8 cellular contexts compared by ENCODE assay signal in genomic region chr1:27862671-27863551, GRCh38. TPM values are rescaled to one million over a fixed set of nuclear protein-coding genes. Genes with fewer than 3 reads are reported as not detected.
DNase-seq lines count a peak whose midpoint lies in the region; ATAC-seq, FAIRE-seq and TF ChIP-seq lines count a peak whose summit lies in the region.

No MANE protein-coding gene starts in this region.

- no peak overlapping the region for H3K4me2 ChIP-seq in K562 (ENCODE audit: insufficient read depth, low read length)

- no peaks in the 10 kb centered on the region for H3K9me1 ChIP-seq in K562 (ENCODE audit: control insufficient read depth, insufficient read depth, low read length)

- H3K36me3 ChIP-seq in K562 (ENCODE audit: control insufficient read depth, insufficient read depth, low read length) = no peaks in the 10 kb centered on the region

- CTCF ChIA-PET in K562 (lab: Yijun Ruan, JAX; ENCODE audit: low intra/inter-chr PET ratio) = interaction anchor here (0.5 kb wide), 1 partner anchor 805 kb away, joined by 3 read pairs; no protein-coding TSS in a partner anchor

- intact Hi-C loops in K562 (cut with micrococcal nuclease) = no loop called here

- peak; percentile 99 for DNase-seq in GM04503 (ENCODE audit: low read depth)
- DNase-seq in M059J (ENCODE audit: low read depth) = peak; percentile 99
- peak in 1 of 4 experiments; percentile 50 for DNase-seq in K562 (ENCODE audit: extremely low read depth in 1 of 4, low spot score in 3 of 4)
- DNase-seq in kidney tubule cell (ENCODE audit: low spot score) = peak; percentile 100
- peak in 16 of 49 donors; percentile 19 to 70 (median 48) for DNase-seq in substantia nigra (lab: John Stamatoyannopoulos, UW)
- no peak for DNase-seq in NCI-H2081 (lab: John Stamatoyannopoulos, UW)
- no peak for DNase-seq in NCI-H345 (lab: John Stamatoyannopoulos, UW)

- H3K79me2 ChIP-seq in K562 (ENCODE audit: control insufficient read depth, insufficient read depth, low read length) = no peaks in the 10 kb centered on the region

- no peak overlapping the region for H3K4me3 ChIP-seq in K562

- H3K27me3 ChIP-seq in K562 (ENCODE audit: control insufficient read depth in 2 of 2, insufficient read depth in 2 of 2, low read length in 2 of 2) = no peaks in the 10 kb centered on the region

- H4K20me1 ChIP-seq in K562 (replicated peaks; ENCODE audit: control insufficient read depth, insufficient read depth, low read length) = no peaks in the 10 kb centered on the region

- peak; percentile 7 for ATAC-seq in K562
- no peak for ATAC-seq in GM18502 (IDR thresholded peaks at IDR 0.05; ENCODE audit: poor library complexity, unreplicated experiment)

- POLR2A ChIA-PET in K562 (lab: Yijun Ruan, JAX) = interaction anchor here (0.6 to 1.1 kb wide), 4 partner anchors 31 to 356 kb away, joined by 3 to 4 read pairs (median 3); no protein-coding TSS in a partner anchor

- no peaks in the 10 kb centered on the region for H3K9me3 ChIP-seq in K562 (replicated peaks; ENCODE audit: control insufficient read depth, insufficient read depth, low read depth, low read length)

- no peak for FAIRE-seq in K562 (lab: Jason Lieb, UNC)

- no peak for TF ChIP-seq EP300 in K562 (IDR thresholded peaks at IDR 0.05; ENCODE audit: low read length)

- WGBS in K562 (ENCODE audit: insufficient coverage, low coverage, missing lambda C conversion rate) = 82% methylated on average over 9 of the region's 9 CpGs

- H3K9ac ChIP-seq in K562 (ENCODE audit: insufficient read depth in 1 of 2, low read depth in 2 of 2, low read length in 2 of 2) = peak overlapping the region in 1 of 2 experiments; percentile 18; a peak in 2 of 4 replicates

- TF ChIP-seq RAD21 in K562 (CRISPR knock-in tag; conservative IDR thresholded peaks at IDR 0.05 in 1 of 2, IDR thresholded peaks at IDR 0.05 in 1 of 2) = no peak

- H2AFZ ChIP-seq in K562 (ENCODE audit: low read depth, low read length) = peak overlapping the region; percentile 35

- in situ Hi-C loops in K562 (cut with MboI) = loop anchor here (5.0 to 10.0 kb wide), 2 partner anchors 104 to 332 kb away; no protein-coding TSS in a partner anchor

- no TSS peak for BruUV-seq in K562 (replicated peaks; lab: Mats Ljungman, UMichigan)

- no peak for TF ChIP-seq CTCF in K562 (IDR thresholded peaks at IDR 0.05 in 2 of 3, conservative IDR thresholded peaks at IDR 0.05 in 1 of 3; ENCODE audit: insufficient read depth in 2 of 3, low read depth in 1 of 3, low read length in 3 of 3)

- no peak for TF ChIP-seq POLR2A in K562 (conservative IDR thresholded peaks at IDR 0.05)

- no peak overlapping the region; the same call in 2 of the 3 replicates for H3K27ac ChIP-seq in K562 (ENCODE audit: extremely low read depth, low read depth, low read length)
- peak overlapping the region; percentile 45 for H3K27ac ChIP-seq in substantia nigra (ENCODE audit: low read depth, low read length, poor library complexity, severe bottlenecking)

- H3K4me1 ChIP-seq in K562 (replicated peaks in 1 of 2; ENCODE audit: control insufficient read depth in 2 of 2, insufficient read depth in 2 of 2, low read length in 2 of 2) = peaks cover 30 to 58% of the 10 kb centered on the region in 2 experiments; a peak in 4 of 5 replicates

TF ChIP-seq in K562, 482 proteins besides CTCF, POLR2A, EP300 and RAD21 (continues in another document):
- no peak for TF ChIP-seq XRCC3 (IDR thresholded peaks at IDR 0.05)
- TF ChIP-seq NFIC (IDR thresholded peaks at IDR 0.05) = 0 out of 2 replicates have a peak, but pooled peaks have one; percentile 7
- no peak for TF ChIP-seq NCOA6 (IDR thresholded peaks at IDR 0.05)
- peak; percentile 59 for TF ChIP-seq CEBPB (tag; IDR thresholded peaks at IDR 0.05)
- TF ChIP-seq RBBP5 (IDR thresholded peaks at IDR 0.05; ENCODE audit: borderline replicate concordance, insufficient read depth, low read length, poor library complexity, severe bottlenecking) = peak; percentile 14
- TF ChIP-seq HCFC1 (IDR thresholded peaks at IDR 0.05; ENCODE audit: low read depth, low read length) = no peak
- peak; percentile 46; the same call in 1 of the 2 replicates for TF ChIP-seq ARID1B (IDR thresholded peaks at IDR 0.05)

RNA-seq across cellular contexts. Expression of gene THEMIS2, which starts 9.4 kb away (rescaled TPM):
- total RNA-seq in M059J (2014; rRNA removed; shearing (Covaris generic)) = 13.6 and 23.5 TPM in 2 replicates
- total RNA-seq in K562 (2011; cell fraction: chromatin; rRNA removed; ENCODE audit: low replicate concordance) = 11.1 and 36.1 TPM in 2 replicates
- total RNA-seq in K562 (2011; cell fraction: nucleolus; rRNA removed) = 23.2 and 25.5 TPM in 2 replicates
- 18.8 and 19.5 TPM in 2 replicates for total RNA-seq in K562 (2011; cell fraction: nucleoplasm; rRNA removed)
- total RNA-seq in K562 (2014; rRNA removed) = 10.8 and 12.6 TPM in 2 replicates
- total RNA-seq in K562 (2014; rRNA removed; fragmentation: Illumina TruSeq; extraction: Trizol) = 4.2 and 6.8 TPM in 2 replicates
- 4.6 and 4.9 TPM in 2 replicates for total RNA-seq in K562 (2015; rRNA removed; fragmentation: Illumina TruSeq; extraction: Trizol)
- 12.7 TPM in 2 replicates for total RNA-seq in K562 (2021)
- polyA plus RNA-seq in K562 (2011; rRNA removed) = 8.5 and 16.9 TPM in 2 replicates
- polyA plus RNA-seq in K562 (2011; cell fraction: cytosol; rRNA removed) = 15.5 and 15.9 TPM in 2 replicates
- polyA plus RNA-seq in K562 (2011; cell fraction: nucleus; rRNA removed) = 23.2 and 24.7 TPM in 2 replicates
- 8.4 and 16.6 TPM in 2 replicates for polyA plus RNA-seq in K562 (2012)
- polyA plus RNA-seq in K562 (2014; fragmentation: Illumina TruSeq; extraction: Trizol) = 8.0 and 9.5 TPM in 2 replicates
- 1 to 10 TPM; 2.3 to 3.4 TPM for polyA plus RNA-seq in K562 (2014; fragmentation: Nextera tagmentation; extraction: Ambion mirVana)
- polyA plus RNA-seq in K562 (2014; rRNA removed) = 11.7 and 12.8 TPM in 2 replicates
- 7.9 and 9.4 TPM in 2 replicates for polyA minus RNA-seq in K562 (2011; rRNA and poly(A)+ RNA removed)
- 7.0 and 10.6 TPM in 2 replicates for polyA minus RNA-seq in K562 (2011; cell fraction: cytosol; rRNA and poly(A)+ RNA removed)
- 8.6 and 11.6 TPM in 2 replicates for polyA minus RNA-seq in K562 (2011; cell fraction: nucleus; rRNA and poly(A)+ RNA removed)

RNA-seq across cellular contexts. Expression of gene PPP1R8, which starts 32.3 kb away (rescaled TPM):
- total RNA-seq in M059J (2014; rRNA removed; shearing (Covaris generic)) = 37.8 and 52.1 TPM in 2 replicates
- 20.9 and 25.0 TPM in 2 replicates for total RNA-seq in K562 (2011; cell fraction: chromatin; rRNA removed; ENCODE audit: low replicate concordance)
- 24.2 and 25.8 TPM in 2 replicates for total RNA-seq in K562 (2011; cell fraction: nucleolus; rRNA removed)
- 22.5 and 26.0 TPM in 2 replicates for total RNA-seq in K562 (2011; cell fraction: nucleoplasm; rRNA removed)
- total RNA-seq in K562 (2014; rRNA removed) (70.7 and 79.1 TPM in 2 replicates), K562 (2014; rRNA removed; fragmentation: Illumina TruSeq; extraction: Trizol) (74.6 and 79.6 TPM in 2 replicates), K562 (2015; rRNA removed; fragmentation: Illumina TruSeq; extraction: Trizol) (80.1 and 87.9 TPM in 2 replicates), K562 (2021) (66.7 and 75.3 TPM in 2 replicates)
- polyA plus RNA-seq in K562 (2011; rRNA removed) (89.6 and 101 TPM in 2 replicates), K562 (2014; fragmentation: Illumina TruSeq; extraction: Trizol) (107 and 132 TPM in 2 replicates), K562 (2014; fragmentation: Nextera tagmentation; extraction: Ambion mirVana) (10 to 100 TPM; 16.2 to 20.2 TPM), K562 (2014; rRNA removed) (83.0 and 89.5 TPM in 2 replicates)
- 74.3 and 80.9 TPM in 2 replicates for polyA plus RNA-seq in K562 (2011; cell fraction: cytosol; rRNA removed)
- 37.2 and 44.2 TPM in 2 replicates for polyA plus RNA-seq in K562 (2011; cell fraction: nucleus; rRNA removed)
- 53.6 and 64.5 TPM in 2 replicates for polyA plus RNA-seq in K562 (2012)
- 120 and 129 TPM in 2 replicates for polyA minus RNA-seq in K562 (2011; rRNA and poly(A)+ RNA removed)
- polyA minus RNA-seq in K562 (2011; cell fraction: cytosol; rRNA and poly(A)+ RNA removed) = 48.7 and 53.1 TPM in 2 replicates
- 12.4 and 24.0 TPM in 2 replicates for polyA minus RNA-seq in K562 (2011; cell fraction: nucleus; rRNA and poly(A)+ RNA removed)

RNA-seq across cellular contexts. Expression of gene RPA2, which starts 51.5 kb away (rescaled TPM):
- total RNA-seq in M059J (2014; rRNA removed; shearing (Covaris generic)) = 110 and 111 TPM in 2 replicates
- total RNA-seq in K562 (2011; cell fraction: chromatin; rRNA removed; ENCODE audit: low replicate concordance) = 37.6 and 39.9 TPM in 2 replicates
- total RNA-seq in K562 (2011; cell fraction: nucleolus; rRNA removed) = 42.4 and 43.4 TPM in 2 replicates
- 47.2 and 54.0 TPM in 2 replicates for total RNA-seq in K562 (2011; cell fraction: nucleoplasm; rRNA removed)
- total RNA-seq in K562 (2014; rRNA removed) (177 and 243 TPM in 2 replicates), K562 (2014; rRNA removed; fragmentation: Illumina TruSeq; extraction: Trizol) (150 and 169 TPM in 2 replicates), K562 (2015; rRNA removed; fragmentation: Illumina TruSeq; extraction: Trizol) (136 and 144 TPM in 2 replicates), K562 (2021) (119 and 121 TPM in 2 replicates)
- polyA plus RNA-seq in K562 (2011; rRNA removed) (177 and 222 TPM in 2 replicates), K562 (2014; fragmentation: Illumina TruSeq; extraction: Trizol) (198 and 207 TPM in 2 replicates), K562 (2014; fragmentation: Nextera tagmentation; extraction: Ambion mirVana) (100 to 1,000 TPM; 260 to 516 TPM), K562 (2014; rRNA removed) (265 and 295 TPM in 2 replicates)
- polyA plus RNA-seq in K562 (2011; cell fraction: cytosol; rRNA removed) = 110 and 113 TPM in 2 replicates
- 85.8 and 86.7 TPM in 2 replicates for polyA plus RNA-seq in K562 (2011; cell fraction: nucleus; rRNA removed)
- 103 and 129 TPM in 2 replicates for polyA plus RNA-seq in K562 (2012)
- 69.4 and 70.6 TPM in 2 replicates for polyA minus RNA-seq in K562 (2011; rRNA and poly(A)+ RNA removed)
- polyA minus RNA-seq in K562 (2011; cell fraction: cytosol; rRNA and poly(A)+ RNA removed) = 40.0 and 42.4 TPM in 2 replicates
- 18.3 and 27.1 TPM in 2 replicates for polyA minus RNA-seq in K562 (2011; cell fraction: nucleus; rRNA and poly(A)+ RNA removed)

Comparison
In these comparisons a context has a peak if more than half of its experiments do, and no peak if none do; other contexts are left out.
1. DNase-seq: peak in GM04503 (single experiment), M059J (single experiment) and kidney tubule cell (single experiment); none in NCI-H2081 (0 of 2) and NCI-H345 (single experiment).